15 cellular contexts compared by ENCODE assay signal in genomic region chr14:89011727-89012271, GRCh38.
DNase-seq lines count a peak whose midpoint lies in the region; ATAC-seq and TF ChIP-seq lines count a peak whose summit lies in the region.
"Had no signal": no experiment of that assay in that cellular context is flagged by ENCODE, and none has a peak within 500 bp of the region (broad histone marks: within the 10 kb centered on the region; RNA-seq: fewer than 3 reads in every experiment).

No MANE protein-coding gene starts in this region.

- no TSS peak for BruUV-seq in Calu3 (replicated peaks; lab: Mats Ljungman, UMichigan)

- intact Hi-C loops in Calu3 (cut with micrococcal nuclease; ENCODE audit: unreplicated experiment) = loop anchor here (5.0 kb wide), 1 partner anchor 94 kb away; no protein-coding TSS in a partner anchor

- CTCF ChIA-PET in Calu3 (lab: Charles Lee) = interaction anchor here (0.7 to 1.2 kb wide), 4 partner anchors 10 to 947 kb away, joined by 3 to 8 read pairs (median 3); no protein-coding TSS in a partner anchor

- H3K27ac Mint-ChIP-seq in Calu3 (ENCODE audit: unreplicated experiment) = peak overlapping the region; percentile 27
- H3K27ac Mint-ChIP-seq in nephron progenitor cell = peak overlapping the region; percentile 60
- H3K27ac Mint-ChIP-seq: activated B cell treated with CpG ODN at 0.5 μM for 24 hours; activated CD8-positive, alpha-beta memory T cell treated with anti-CD3 and anti-CD28 coated beads, Interleukin-2, amount 10 ng/mL, durations not matched to agents 7 days and 5 days; dendritic cell treated with granulocyte-macrophage colony-stimulating factor and Interleukin-4, amounts not matched to agents 40 ng/mL and 50 ng/mL, for 4 days had no signal

- peaks cover 9% of the 10 kb centered on the region for H3K36me3 Mint-ChIP-seq in Calu3 (ENCODE audit: insufficient read depth, unreplicated experiment)
- H3K36me3 Mint-ChIP-seq in nephron progenitor cell (ENCODE audit: low read depth) = no peaks in the 10 kb centered on the region
- H3K36me3 Mint-ChIP-seq: activated CD8-positive, alpha-beta memory T cell treated with anti-CD3 and anti-CD28 coated beads, Interleukin-2, amount 10 ng/mL, durations not matched to agents 7 days and 5 days had no signal

- peak overlapping the region; percentile 84 for H3K4me3 Mint-ChIP-seq in Calu3 (ENCODE audit: low read depth, unreplicated experiment)
- H3K4me3 Mint-ChIP-seq in nephron progenitor cell = no peak overlapping the region
- H3K4me3 Mint-ChIP-seq: activated B cell treated with CpG ODN at 0.5 μM for 24 hours; activated CD8-positive, alpha-beta memory T cell treated with anti-CD3 and anti-CD28 coated beads, Interleukin-2, amount 10 ng/mL, durations not matched to agents 7 days and 5 days; dendritic cell treated with granulocyte-macrophage colony-stimulating factor and Interleukin-4, amounts not matched to agents 40 ng/mL and 50 ng/mL, for 4 days had no signal

- no peak for ATAC-seq in GM19328 (IDR thresholded peaks at IDR 0.05; ENCODE audit: unreplicated experiment)
- ATAC-seq: activated CD8-positive, alpha-beta memory T cell treated with anti-CD3 and anti-CD28 coated beads, Interleukin-2, amount 10 ng/mL, durations not matched to agents 7 days and 5 days; SK-N-SH treated with all-trans-retinoic acid at 6 μM for 48 hours had no signal

- H3K27me3 Mint-ChIP-seq in Calu3 (ENCODE audit: unreplicated experiment) = peaks cover 24% of the 10 kb centered on the region
- peaks cover 13% of the 10 kb centered on the region for H3K27me3 Mint-ChIP-seq in nephron progenitor cell (ENCODE audit: low read depth, poor library complexity)

- DNase-seq in Calu3 (peak; percentile 9), SHP77 (lab: John Stamatoyannopoulos, UW) (peak; percentile 23 to 27), epithelial cell of esophagus (ENCODE audit: low read depth) (peak; percentile 37), nephron progenitor cell (no peak), RPMI8226 (no peak), hypothalamus (lab: John Stamatoyannopoulos, UW) (no peak), NCI-H1417 treated with DMSO at 0.1 percent for 48 hours (lab: John Stamatoyannopoulos, UW) (no peak)
- DNase-seq: activated B cell treated with CpG ODN at 0.5 μM for 24 hours; activated CD8-positive, alpha-beta memory T cell treated with anti-CD3 and anti-CD28 coated beads, Interleukin-2, amount 10 ng/mL, durations not matched to agents 7 days and 5 days; activated gamma-delta T cell treated with Interleukin-2 at 50 U/mL for 16 hours; stimulated activated naive CD4-positive, alpha-beta T cell treated with Interleukin-2 at 50 U/mL for 16 hours had no signal

- peaks cover 10% of the 10 kb centered on the region for H3K4me1 Mint-ChIP-seq in Calu3 (ENCODE audit: low read depth, unreplicated experiment)
- H3K4me1 Mint-ChIP-seq in nephron progenitor cell = peaks cover 38% of the 10 kb centered on the region
- H3K4me1 Mint-ChIP-seq: activated B cell treated with CpG ODN at 0.5 μM for 24 hours had no signal

- H3K9me3 Mint-ChIP-seq in Calu3 (ENCODE audit: low read depth, unreplicated experiment) (no peaks in the 10 kb centered on the region), nephron progenitor cell (peaks cover 17% of the 10 kb centered on the region)
- H3K9me3 Mint-ChIP-seq: dendritic cell treated with granulocyte-macrophage colony-stimulating factor and Interleukin-4, amounts not matched to agents 40 ng/mL and 50 ng/mL, for 4 days had no signal

- TF ChIP-seq CTCF in Calu3 (IDR thresholded peaks at IDR 0.05; ENCODE audit: unreplicated experiment) (no peak), epithelial cell of esophagus (IDR thresholded peaks at IDR 0.05; ENCODE audit: insufficient read depth, low read depth, low read length, missing control alignments) (no peak), nephron progenitor cell (IDR thresholded peaks at IDR 0.05) (no peak)

- H3K4me3 ChIP-seq in epithelial cell of esophagus (ENCODE audit: low read length) = peak overlapping the region; percentile 2
- H3K4me3 ChIP-seq: skin epidermis had no signal

Comparison
In these comparisons a context has a peak if more than half of its experiments do, and no peak if none do; other contexts are left out.
1. DNase-seq: peak in Calu3 (single experiment), SHP77 (2 of 2) and epithelial cell of esophagus (single experiment); none in nephron progenitor cell (single experiment), RPMI8226 (single experiment), hypothalamus (0 of 51) and NCI-H1417 treated with DMSO at 0.1 percent for 48 hours (single experiment).